ENCODE assay signal across 20 cellular contexts in genomic region chr11:102864724-102865123, GRCh38. TPM values are rescaled to one million over a fixed set of nuclear protein-coding genes. Genes with fewer than 3 reads are reported as not detected.
DNase-seq lines count a peak whose midpoint lies in the region; ATAC-seq and TF ChIP-seq lines count a peak whose summit lies in the region.
"Had no signal": no experiment of that assay in that cellular context is flagged by ENCODE, and none has a peak within 500 bp of the region (broad histone marks: within the 10 kb centered on the region; RNA-seq: fewer than 3 reads in every experiment).

No MANE protein-coding gene starts in this region.

- H3K4me3 ChIP-seq in fibroblast of the aortic adventitia (ENCODE audit: low read depth, low read length) (no peak overlapping the region), muscle layer of colon (ENCODE audit: low read depth in 1 of 2, low read length in 2 of 2) (no peak overlapping the region), stomach smooth muscle (ENCODE audit: low read length in 2 of 2) (no peak overlapping the region), coronary artery (no peak overlapping the region)
- H3K4me3 ChIP-seq: HAP-1, K562 had no signal

- TF ChIP-seq CTCF in fibroblast of the aortic adventitia (IDR thresholded peaks at IDR 0.05; ENCODE audit: insufficient read depth, low read length) = no peak
- no peak for TF ChIP-seq CTCF in coronary artery (IDR thresholded peaks at IDR 0.05)

- H3K4me1 ChIP-seq in muscle layer of colon (ENCODE audit: insufficient read depth, low read length) = peaks cover 25% of the 10 kb centered on the region
- no peaks in the 10 kb centered on the region for H3K4me1 ChIP-seq in stomach smooth muscle (ENCODE audit: control insufficient read depth, insufficient read depth, low read length)
- H3K4me1 ChIP-seq: HAP-1 had no signal

- peak overlapping the region; percentile 55 for H3K27ac ChIP-seq in muscle layer of colon (ENCODE audit: low read depth, low read length)
- H3K27ac ChIP-seq in stomach smooth muscle (ENCODE audit: low read length) = peak overlapping the region; percentile 56
- H3K27ac ChIP-seq in coronary artery = no peak overlapping the region
- H3K27ac ChIP-seq: C4-2B had no signal

- H3K36me3 ChIP-seq in muscle layer of colon (ENCODE audit: insufficient read depth, low read length) (no peaks in the 10 kb centered on the region), stomach smooth muscle (ENCODE audit: control insufficient read depth in 2 of 2, insufficient read depth in 2 of 2, low read length in 2 of 2) (no peaks in the 10 kb centered on the region)
- H3K36me3 ChIP-seq: HAP-1 had no signal

- ATAC-seq in GM18502 (IDR thresholded peaks at IDR 0.05; ENCODE audit: poor library complexity, unreplicated experiment) = no peak
- ATAC-seq: K562, Panc1 had no signal

- no peaks in the 10 kb centered on the region for H3K9me3 ChIP-seq in muscle layer of colon (ENCODE audit: low read length)
- H3K9me3 ChIP-seq in stomach smooth muscle (ENCODE audit: control insufficient read depth in 2 of 2, low read length in 2 of 2) = no peaks in the 10 kb centered on the region
- H3K9me3 ChIP-seq: HAP-1 had no signal

- no peak overlapping the region for H3K9ac ChIP-seq in muscle layer of colon (ENCODE audit: low read length)
- no peak overlapping the region for H3K9ac ChIP-seq in stomach smooth muscle (ENCODE audit: low read length in 2 of 2)

- peak; percentile 21 for DNase-seq in H4 (ENCODE audit: low spot score)
- peak; percentile 28 for DNase-seq in fibroblast of the aortic adventitia (ENCODE audit: low read depth)
- DNase-seq in NCI-H2196 (lab: John Stamatoyannopoulos, UW; ENCODE audit: unreplicated experiment) = no peak
- DNase-seq in coronary artery (ENCODE audit: low spot score) = no peak
- DNase-seq: DMS79, MM.1S, NCI-H1092, NCI-H1436, NCI-H1930, NCI-H226, NCI-H510A treated with DMSO at 0.1 percent for 48 hours, NCI-H748 treated with DMSO at 0.1 percent for 48 hours had no signal

- H3K27me3 ChIP-seq in muscle layer of colon (ENCODE audit: control insufficient read depth in 1 of 2, insufficient read depth in 2 of 2, low read length in 2 of 2) (no peaks in the 10 kb centered on the region), stomach smooth muscle (ENCODE audit: control insufficient read depth in 1 of 2, insufficient read depth in 2 of 2, low read length in 2 of 2) (no peaks in the 10 kb centered on the region)

RNA-seq across cellular contexts. Expression of gene MMP12, which starts 10.1 kb away (rescaled TPM):
- 0.41 and 1.5 TPM in 2 replicates for total RNA-seq in H4 (2014; rRNA removed; shearing (Covaris generic))
- not detected in 2 replicates for total RNA-seq in fibroblast of the aortic adventitia (ENCODE audit: low replicate concordance)
- total RNA-seq: K562, LHCN-M2 had no signal

RNA-seq across cellular contexts. Expression of gene MMP3, which starts 21.3 kb away (rescaled TPM):
- total RNA-seq in H4 (2014; rRNA removed; shearing (Covaris generic)) = 46.7 and 64.3 TPM in 2 replicates
- total RNA-seq in fibroblast of the aortic adventitia (ENCODE audit: low replicate concordance) = 3.3 TPM in 1 of 2 replicates, not detected in the other
- total RNA-seq: K562 had no signal

Comparison
In these comparisons a context has a peak if more than half of its experiments do, and no peak if none do; other contexts are left out.
1. DNase-seq: peak in H4 (single experiment) and fibroblast of the aortic adventitia (single experiment); none in NCI-H2196 (single experiment) and coronary artery (single experiment).
2. H3K27ac ChIP-seq: peak in muscle layer of colon (single experiment) and stomach smooth muscle (single experiment); none in coronary artery (0 of 2).
3. RNA of gene MMP3, which starts 21.3 kb away (total RNA-seq): 46.7 to 64.3 TPM in H4; 3.3 TPM in fibroblast of the aortic adventitia; every median in the first group is over 10 times any median in the second.